Comparison of ENCODE assay signal across 8 cellular contexts in the genomic region with DNA sequence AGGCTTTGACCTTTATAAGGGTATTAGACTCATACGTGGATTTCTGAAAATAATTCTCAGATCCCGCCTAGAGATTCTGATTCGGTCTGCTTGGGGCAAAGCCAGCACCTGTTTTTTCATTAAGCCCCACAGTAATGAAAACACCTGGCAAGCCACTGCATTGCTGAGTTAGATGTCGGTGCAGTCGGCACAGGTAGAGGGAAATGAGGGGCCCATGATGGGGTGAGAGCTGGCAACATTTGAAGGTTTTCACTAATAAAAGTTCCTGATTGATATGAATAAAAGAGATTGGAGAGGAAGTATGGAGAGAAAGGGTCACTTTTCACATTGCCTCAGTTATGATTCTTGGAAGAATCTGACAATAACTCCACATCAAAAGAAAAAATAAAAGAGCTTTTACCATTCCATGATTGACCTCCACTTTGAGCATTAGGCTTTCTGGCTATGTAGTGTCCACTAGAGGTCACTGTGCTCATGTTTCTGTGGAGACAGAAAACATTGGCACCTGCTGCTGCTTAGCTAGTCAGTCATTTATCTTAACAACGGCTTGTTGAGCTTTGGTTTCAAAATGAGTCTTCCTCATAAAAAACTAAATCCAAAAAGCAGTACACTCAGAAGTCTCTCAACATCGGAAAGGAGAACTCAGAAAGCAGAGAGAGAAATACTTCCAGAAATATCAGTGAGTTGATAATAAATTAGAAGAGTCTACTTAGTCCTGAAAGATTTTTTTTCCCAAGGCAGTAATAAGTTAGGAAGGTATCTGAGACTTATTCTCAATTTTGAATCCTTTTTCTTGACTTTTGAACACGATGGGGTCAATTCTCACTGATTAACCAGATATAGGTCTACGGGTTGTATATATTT. TPM values are rescaled to one million over a fixed set of nuclear protein-coding genes. Genes with fewer than 3 reads are reported as not detected.
DNase-seq lines count a peak whose midpoint lies in the region; ATAC-seq and TF ChIP-seq lines count a peak whose summit lies in the region.

No MANE protein-coding gene starts in this region.

- H3K4me1 ChIP-seq in right lobe of liver (peaks cover 0 to 3% (median 0%) of the 10 kb centered on the region in 4 donors), upper lobe of left lung (no peaks in the 10 kb centered on the region)

- H3K9me3 ChIP-seq in right lobe of liver (no peaks in the 10 kb centered on the region), upper lobe of left lung (no peaks in the 10 kb centered on the region)

- H3K4me3 ChIP-seq in right lobe of liver = no peak overlapping the region
- no peak overlapping the region for H3K4me3 ChIP-seq in upper lobe of left lung

- TF ChIP-seq EP300 in upper lobe of left lung (IDR thresholded peaks at IDR 0.05) = no peak

- intact Hi-C loops in right lobe of liver (cut with DNase I) = no loop called here

- peak; percentile 99 for ATAC-seq in GM18502 (IDR thresholded peaks at IDR 0.05; ENCODE audit: poor library complexity, unreplicated experiment)
- peak; percentile 98 for ATAC-seq in HG02759 (IDR thresholded peaks at IDR 0.05; ENCODE audit: unreplicated experiment)
- ATAC-seq in right lobe of liver = peak; percentile 96 to 98 (median 98)
- peak; percentile 80 to 90 for ATAC-seq in upper lobe of left lung (ENCODE audit: low FRiP score in 2 of 2)

- DNase-seq in MV-4-11 (lab: John Stamatoyannopoulos, UW) (peak; percentile 71), SHP77 treated with DMSO at 0.1 percent for 48 hours (lab: John Stamatoyannopoulos, UW) (peak; percentile 68), dedifferentiated amniotic fluid mesenchymal stem cell (ENCODE audit: extremely low spot score) (peak; percentile 85), right lobe of liver (peak in 1 of 3 donors; percentile 62), upper lobe of left lung (peak in 1 of 2 donors; percentile 48)

- H3K36me3 ChIP-seq in right lobe of liver (no peaks in the 10 kb centered on the region), upper lobe of left lung (no peaks in the 10 kb centered on the region)

- H3K27ac ChIP-seq in C4-2B (no peak overlapping the region), right lobe of liver (no peak overlapping the region), upper lobe of left lung (no peak overlapping the region)

- TF ChIP-seq POLR2A in right lobe of liver (IDR thresholded peaks at IDR 0.05) (no peak), upper lobe of left lung (IDR thresholded peaks at IDR 0.05) (no peak)

- no peaks in the 10 kb centered on the region for H3K27me3 ChIP-seq in right lobe of liver
- no peaks in the 10 kb centered on the region for H3K27me3 ChIP-seq in upper lobe of left lung

- WGBS in right lobe of liver (ENCODE audit: insufficient coverage, low coverage, low lambda C conversion rate, missing lambda C conversion rate) = 42% methylated on average over 9 of the region's 9 CpGs
- 37 to 47% methylated on average over 9 of the region's 9 CpGs for WGBS in upper lobe of left lung, 2 donors

- TF ChIP-seq CTCF in C4-2B (conservative IDR thresholded peaks at IDR 0.05) (peak; percentile 93), right lobe of liver (IDR thresholded peaks at IDR 0.05) (peak; percentile 68 to 92 (median 90)), upper lobe of left lung (IDR thresholded peaks at IDR 0.05) (peak; percentile 57 to 86 (median 64))

RNA-seq across cellular contexts. Expression of a gene that starts 53.3 kb away (rescaled TPM):
- total RNA-seq in right lobe of liver (under 1 TPM; 0.12 to 0.53 (median 0.23) TPM), upper lobe of left lung (1 to 10 TPM in 1 of 6 donors, under 1 TPM in 4, not detected in 1; 0.17 to 1.1 (median 0.22) TPM)
